In genomic region chr1:16938351-16939321, GRCh38 we compare ENCODE assay signal across 1 cellular context.
A peak's percentile ranks its signal among the peaks of the same experiment; 100 is the strongest.
TF ChIP-seq lines count a peak whose summit lies in the region.

No MANE protein-coding gene starts in this region.

TF ChIP-seq in K562, 482 proteins besides CTCF, POLR2A, EP300 and RAD21:
- TF ChIP-seq ZNF740 (CRISPR knock-in tag; IDR thresholded peaks at IDR 0.05) = no peak
- TF ChIP-seq ZNF740 (tag; IDR thresholded peaks at IDR 0.05) = no peak
- TF ChIP-seq BCOR (IDR thresholded peaks at IDR 0.05) = peak; percentile 22; the same call in 1 of the 2 replicates
- TF ChIP-seq MTA1 (IDR thresholded peaks at IDR 0.05; ENCODE audit: borderline replicate concordance) = no peak
- no peak for TF ChIP-seq ZNF766 (CRISPR knock-in tag; conservative IDR thresholded peaks at IDR 0.05)
- peak; percentile 94 for TF ChIP-seq ZFP36 (IDR thresholded peaks at IDR 0.05; ENCODE audit: low read depth, low read length, partially characterized antibody)
- no peak for TF ChIP-seq ZNF253 (CRISPR knock-in tag; conservative IDR thresholded peaks at IDR 0.05)
- 0 out of 2 replicates have a peak, but pooled peaks have one; percentile 18 for TF ChIP-seq TFAP4 (CRISPR knock-in tag; IDR thresholded peaks at IDR 0.05; ENCODE audit: borderline replicate concordance)
- TF ChIP-seq ZBTB7A (IDR thresholded peaks at IDR 0.05; ENCODE audit: borderline replicate concordance, control insufficient read depth, low read depth, low read length) = peak; percentile 39; the same call in 1 of the 2 replicates
- TF ChIP-seq ZBTB33 (CRISPR knock-in tag; IDR thresholded peaks at IDR 0.05) = peak; percentile 76
